In the genomic region with DNA sequence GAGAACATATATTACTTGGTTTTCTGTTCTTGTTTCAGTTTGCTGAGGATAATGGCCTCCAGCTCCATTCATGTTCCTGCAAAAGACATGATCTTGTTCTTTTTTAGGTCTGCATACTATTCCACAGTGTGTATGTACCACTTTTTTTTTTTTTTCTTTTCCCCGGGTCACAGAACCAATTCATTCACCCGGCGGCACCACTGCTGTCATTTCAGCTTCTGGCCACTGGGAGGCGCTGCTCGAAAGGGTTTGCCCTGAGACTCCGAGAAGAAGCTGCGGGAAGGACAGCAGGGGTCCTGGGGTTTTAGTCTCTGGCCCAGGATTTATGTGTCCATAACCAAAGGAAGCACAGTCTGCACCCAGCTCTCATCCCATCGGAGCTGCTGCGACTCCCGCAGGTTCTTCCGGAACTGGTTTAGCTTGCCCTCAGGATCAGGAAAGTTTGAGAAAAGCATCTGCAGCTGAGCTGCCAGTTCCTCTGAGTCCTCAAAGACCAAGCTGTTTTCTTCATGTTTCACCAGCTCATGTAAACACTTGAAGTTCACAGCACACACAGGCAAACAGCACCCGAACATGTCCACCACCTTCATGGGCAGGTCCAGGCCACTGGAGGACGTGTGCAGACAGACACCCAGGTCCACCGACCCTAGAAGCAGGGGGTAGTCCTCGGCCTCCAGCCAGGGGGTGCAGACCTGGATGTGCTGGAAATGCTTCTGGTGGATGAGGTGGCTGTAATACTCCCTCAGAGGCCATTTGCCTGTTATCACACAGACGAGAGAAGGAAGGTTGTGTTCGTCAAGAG, we compare ENCODE assay signal across 7 cellular contexts.
DNase-seq lines count a peak whose midpoint lies in the region; ATAC-seq and TF ChIP-seq lines count a peak whose summit lies in the region.
"Not testable (repeated sequence)": the region's sequence is repeated elsewhere in the genome, so short reads cannot be mapped to it uniquely, and the experiment has no call there.

No MANE protein-coding gene starts in this region.

- ATAC-seq in memory B cell (ENCODE audit: low read depth), result not testable (repeated sequence)

- TF ChIP-seq CTCF in GM12865 (IDR thresholded peaks at IDR 0.05; ENCODE audit: insufficient read depth, low read depth, low read length, missing control alignments), result peak; percentile 53

- H3K27ac Mint-ChIP-seq in activated naive CD8-positive, alpha-beta T cell treated with anti-CD3 and anti-CD28 coated beads for 36 hours; memory B cell: not testable (repeated sequence)

- not testable (repeated sequence) for H3K9me3 Mint-ChIP-seq in activated naive CD8-positive, alpha-beta T cell treated with anti-CD3 and anti-CD28 coated beads for 36 hours; memory B cell

- not testable (repeated sequence) for H3K4me1 Mint-ChIP-seq in activated naive CD8-positive, alpha-beta T cell treated with anti-CD3 and anti-CD28 coated beads for 36 hours; memory B cell

- peaks cover 14% of the 10 kb centered on the region for H3K27me3 Mint-ChIP-seq in activated naive CD8-positive, alpha-beta T cell treated with anti-CD3 and anti-CD28 coated beads for 36 hours
- H3K27me3 Mint-ChIP-seq in memory B cell, result not testable (repeated sequence)

- not testable (repeated sequence) for H3K36me3 Mint-ChIP-seq in activated naive CD8-positive, alpha-beta T cell treated with anti-CD3 and anti-CD28 coated beads for 36 hours; memory B cell

- H3K4me3 Mint-ChIP-seq in activated naive CD8-positive, alpha-beta T cell treated with anti-CD3 and anti-CD28 coated beads for 36 hours; memory B cell: not testable (repeated sequence)

- DNase-seq in GM12865 (ENCODE audit: low read depth), result peak; percentile 17
- DNase-seq in NCI-H460 (ENCODE audit: extremely low read depth, low read depth), result peak; percentile 9
- DNase-seq in activated CD4-positive, CD25-positive, alpha-beta regulatory T cell treated with anti-CD3 and anti-CD28 coated beads, Interleukin-2, amount 50 U/mL, for 72 hours, result peak; percentile 58
- DNase-seq in activated naive CD8-positive, alpha-beta T cell treated with anti-CD3 and anti-CD28 coated beads for 36 hours, result peak; percentile 47
- DNase-seq in fibroblast of gingiva (ENCODE audit: low read depth), result peak; percentile 3
- peak; percentile 36 to 38 for DNase-seq in memory B cell (ENCODE audit: low spot score in 2 of 2)
- DNase-seq in stimulated activated CD4-positive, alpha-beta T cell treated with anti-CD3 and anti-CD28 coated beads, Interleukin-2, amount 100 ng/mL, for 24 hours, result peak; percentile 58 to 68

- H3K4me3 ChIP-seq in GM12865 (ENCODE audit: low read depth, low read length), result not testable (repeated sequence)

Comparison
In these comparisons a context has a peak if more than half of its experiments do, and no peak if none do; other contexts are left out.
1. DNase-seq: peak in every context shown above with its lines; median percentile 63 in stimulated activated CD4-positive, alpha-beta T cell treated with anti-CD3 and anti-CD28 coated beads, Interleukin-2, amount 100 ng/mL, for 24 hours; 58 in activated CD4-positive, CD25-positive, alpha-beta regulatory T cell treated with anti-CD3 and anti-CD28 coated beads, Interleukin-2, amount 50 U/mL, for 72 hours; 47 in activated naive CD8-positive, alpha-beta T cell treated with anti-CD3 and anti-CD28 coated beads for 36 hours; 37 in memory B cell; 17 in GM12865; 9 in NCI-H460; 3 in fibroblast of gingiva.